9 cellular contexts compared by ENCODE assay signal in the genomic region with DNA sequence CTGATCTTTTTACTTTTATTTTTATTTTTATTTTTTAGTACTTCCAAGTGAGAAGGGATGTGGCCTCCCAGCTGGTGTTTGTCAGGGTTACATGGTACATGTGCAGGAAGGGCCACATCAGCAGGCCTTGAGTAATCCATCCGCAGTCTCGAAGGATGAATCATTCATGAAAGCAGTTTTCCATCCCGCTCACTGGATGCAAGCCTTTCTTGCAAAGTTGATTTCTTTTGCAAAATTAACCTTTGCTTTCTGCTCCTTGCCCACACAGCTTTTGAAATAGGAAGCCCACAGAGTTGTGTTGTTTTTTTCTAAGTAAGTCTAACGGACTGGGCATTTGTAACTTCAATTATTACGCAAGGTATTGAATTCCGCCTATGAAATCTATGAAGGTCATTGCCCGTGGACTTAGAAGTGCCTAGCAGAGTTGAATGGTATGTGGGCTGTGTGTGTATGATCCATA.
DNase-seq lines count a peak whose midpoint lies in the region; ATAC-seq and TF ChIP-seq lines count a peak whose summit lies in the region.
"Had no signal": no experiment of that assay in that cellular context is flagged by ENCODE, and none has a peak within 500 bp of the region (broad histone marks: within the 10 kb centered on the region; RNA-seq: fewer than 3 reads in every experiment).

No MANE protein-coding gene starts in this region.

- peaks cover 0 to 2% (median 0%) of the 10 kb centered on the region in 6 donors for H3K9me3 Mint-ChIP-seq in immature natural killer cell

- H3K9me3 ChIP-seq in HCT116 (ENCODE audit: control insufficient read depth in 1 of 2, insufficient read depth in 1 of 2, low read depth in 1 of 2, low read length in 2 of 2) (no peaks in the 10 kb centered on the region; a peak in 1 of 4 replicates), SJSA1 (replicated peaks) (peaks cover 5% of the 10 kb centered on the region; the same call in 1 of the 2 replicates), prostate gland (no peaks in the 10 kb centered on the region)

- H3K27ac ChIP-seq in HCT116 (ENCODE audit: low read depth, low read length) (peak overlapping the region; percentile 33; the same call in 1 of the 2 replicates), SJSA1 (peak overlapping the region; percentile 74), skin epidermis (peak overlapping the region in 11 of 21 experiments; percentile 14 to 78 (median 43)), prostate gland (no peak overlapping the region)

- no peaks in the 10 kb centered on the region for H3K36me3 ChIP-seq in HCT116 (ENCODE audit: control insufficient read depth in 1 of 2, insufficient read depth in 2 of 2, low read length in 2 of 2)
- peaks cover 15% of the 10 kb centered on the region for H3K36me3 ChIP-seq in SJSA1
- H3K36me3 ChIP-seq in prostate gland: no peaks in the 10 kb centered on the region

- H3K9me2 ChIP-seq in HCT116 (ENCODE audit: insufficient read depth): no peaks in the 10 kb centered on the region

- peaks cover 0 to 12% (median 7%) of the 10 kb centered on the region in 3 donors for H3K36me3 Mint-ChIP-seq in immature natural killer cell

- RAD21 ChIA-PET in HCT116 (lab: Charles Lee; ENCODE audit: low non-redundant PET in 1 of 2, low total read pairs in 2 of 2, uncharacterized antibody in 2 of 2, unreplicated experiment in 2 of 2): no interaction called here

- ATAC-seq in HCT116: peak; percentile 92
- ATAC-seq in HG03565 (IDR thresholded peaks at IDR 0.05; ENCODE audit: unreplicated experiment): no peak
- ATAC-seq in GM21367 (IDR thresholded peaks at IDR 0.05; ENCODE audit: unreplicated experiment): no peak
- ATAC-seq: activated CD4-positive, CD25-positive, alpha-beta regulatory T cell treated with anti-CD3 and anti-CD28 coated beads, Interleukin-2, amount 50 U/mL, for 24 hours had no signal

- peak overlapping the region; percentile 68 for H3K4me2 ChIP-seq in HCT116 (ENCODE audit: low read length)

- WGBS in prostate gland: 85% methylated on average over 7 of the region's 7 CpGs

- DNase-seq in HCT116 (ENCODE audit: low read depth, low spot score): peak; percentile 77
- peak; percentile 83 to 88 for DNase-seq in SJSA1 (ENCODE audit: low read depth in 1 of 2, low spot score in 2 of 2)
- peak; percentile 54 for DNase-seq in foreskin melanocyte
- DNase-seq in prostate gland (ENCODE audit: low spot score): no peak
- DNase-seq in immature natural killer cell: no peak

- no peaks in the 10 kb centered on the region for H3K79me2 ChIP-seq in HCT116 (ENCODE audit: insufficient read depth, low read length)

- H3K27me3 ChIP-seq in HCT116 (ENCODE audit: insufficient read depth, low read length) (no peaks in the 10 kb centered on the region), SJSA1 (replicated peaks) (no peaks in the 10 kb centered on the region), prostate gland (replicated peaks; ENCODE audit: insufficient read depth) (no peaks in the 10 kb centered on the region)

- intact Hi-C loops in HCT116 (cut with micrococcal nuclease): no loop called here
- intact Hi-C loops in prostate gland (cut with DNase I): no loop called here

- H3K27ac Mint-ChIP-seq in immature natural killer cell: no peak overlapping the region

- no peak for TF ChIP-seq POLR2A in HCT116 (IDR thresholded peaks at IDR 0.05; ENCODE audit: borderline replicate concordance, extremely low read depth, insufficient read depth, insufficient read length)
- TF ChIP-seq POLR2A in prostate gland (IDR thresholded peaks at IDR 0.05): no peak

- H3K4me1 Mint-ChIP-seq in immature natural killer cell: peaks cover 0 to 2% of the 10 kb centered on the region in 2 donors

- peak overlapping the region in 1 of 2 experiments; percentile 19; a peak in 1 of 4 replicates for H3K4me3 ChIP-seq in HCT116 (replicated peaks in 1 of 2; ENCODE audit: low read depth in 1 of 2, low read length in 2 of 2)
- no peak overlapping the region for H3K4me3 ChIP-seq in SJSA1
- no peak overlapping the region for H3K4me3 ChIP-seq in skin epidermis
- no peak overlapping the region for H3K4me3 ChIP-seq in prostate gland

- no peak overlapping the region for H3K4me3 Mint-ChIP-seq in immature natural killer cell

- no peak overlapping the region for H2AFZ ChIP-seq in HCT116 (ENCODE audit: low read depth, low read length, poor library complexity, severe bottlenecking)

- no peaks in the 10 kb centered on the region for H3K27me3 Mint-ChIP-seq in immature natural killer cell (ENCODE audit: low read depth in 3 of 3)

- TF ChIP-seq CTCF in HCT116 (IDR thresholded peaks at IDR 0.05 in 2 of 3, conservative IDR thresholded peaks at IDR 0.05 in 1 of 3; ENCODE audit: borderline replicate concordance in 1 of 3, insufficient read depth in 1 of 3, low read depth in 2 of 3, low read length in 2 of 3) (no peak), prostate gland (IDR thresholded peaks at IDR 0.05) (no peak)

- 0 out of 2 replicates have a peak, but pooled peaks have one; percentile 27 for TF ChIP-seq RAD21 in HCT116 (IDR thresholded peaks at IDR 0.05; ENCODE audit: low read depth)

- POLR2A ChIA-PET in HCT116 (lab: Charles Lee): no interaction called here

- no peaks in the 10 kb centered on the region for H4K20me1 ChIP-seq in HCT116 (ENCODE audit: insufficient read depth)

- BruUV-seq in HCT116 (replicated peaks; lab: Mats Ljungman, UMichigan): no TSS peak

- H3K9ac ChIP-seq in HCT116 (ENCODE audit: low read length): no peak overlapping the region

- H3K4me1 ChIP-seq in HCT116 (ENCODE audit: control insufficient read depth in 1 of 2, insufficient read depth in 2 of 2, low read length in 2 of 2): peaks cover 21 to 27% of the 10 kb centered on the region in 2 experiments
- peaks cover 57% of the 10 kb centered on the region for H3K4me1 ChIP-seq in SJSA1 (replicated peaks)
- no peaks in the 10 kb centered on the region for H3K4me1 ChIP-seq in prostate gland (replicated peaks)

- CTCF ChIA-PET in HCT116 (lab: Charles Lee): interaction anchor here (1.5 kb wide), 1 partner anchor 205 kb away, joined by 4 read pairs; no protein-coding TSS in a partner anchor

TF ChIP-seq in HCT116, 20 proteins besides CTCF, POLR2A, EP300 and RAD21 (continues in another document):
- TF ChIP-seq EZH2phosphoT487 (IDR thresholded peaks at IDR 0.05; ENCODE audit: borderline replicate concordance) (no peak), EZH2 (IDR thresholded peaks at IDR 0.05) (no peak), JUND (IDR thresholded peaks at IDR 0.05) (peak; percentile 87), ZNF274 (IDR thresholded peaks at IDR 0.05; ENCODE audit: low read depth, low read length) (no peak), CEBPB (IDR thresholded peaks at IDR 0.05; ENCODE audit: low read depth) (peak; percentile 93), SRF (IDR thresholded peaks at IDR 0.05; ENCODE audit: low read depth) (no peak), SIN3A (IDR thresholded peaks at IDR 0.05; ENCODE audit: low read depth) (no peak), SP1 (IDR thresholded peaks at IDR 0.05; ENCODE audit: low read depth) (peak; percentile 63), ELF1 (IDR thresholded peaks at IDR 0.05; ENCODE audit: borderline replicate concordance, low read depth) (peak; percentile 19; the same call in 1 of the 2 replicates), POLR2AphosphoS5 (IDR thresholded peaks at IDR 0.05; ENCODE audit: low read depth, low read length) (peak; percentile 34; the same call in 1 of the 2 replicates), TCF7L2 (IDR thresholded peaks at IDR 0.05; ENCODE audit: borderline replicate concordance, extremely low read depth, insufficient read depth, insufficient read length) (peak; percentile 68), ZFX (IDR thresholded peaks at IDR 0.05) (no peak), FOSL1 (IDR thresholded peaks at IDR 0.05; ENCODE audit: low read depth) (peak; percentile 89), EGR1 (IDR thresholded peaks at IDR 0.05; ENCODE audit: low read depth) (no peak)
- TF ChIP-seq, protein P1, sequence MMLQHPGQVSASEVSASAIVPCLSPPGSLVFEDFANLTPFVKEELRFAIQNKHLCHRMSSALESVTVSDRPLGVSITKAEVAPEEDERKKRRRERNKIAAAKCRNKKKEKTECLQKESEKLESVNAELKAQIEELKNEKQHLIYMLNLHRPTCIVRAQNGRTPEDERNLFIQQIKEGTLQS (IDR thresholded peaks at IDR 0.05): no peak
- TF ChIP-seq, protein P2, sequence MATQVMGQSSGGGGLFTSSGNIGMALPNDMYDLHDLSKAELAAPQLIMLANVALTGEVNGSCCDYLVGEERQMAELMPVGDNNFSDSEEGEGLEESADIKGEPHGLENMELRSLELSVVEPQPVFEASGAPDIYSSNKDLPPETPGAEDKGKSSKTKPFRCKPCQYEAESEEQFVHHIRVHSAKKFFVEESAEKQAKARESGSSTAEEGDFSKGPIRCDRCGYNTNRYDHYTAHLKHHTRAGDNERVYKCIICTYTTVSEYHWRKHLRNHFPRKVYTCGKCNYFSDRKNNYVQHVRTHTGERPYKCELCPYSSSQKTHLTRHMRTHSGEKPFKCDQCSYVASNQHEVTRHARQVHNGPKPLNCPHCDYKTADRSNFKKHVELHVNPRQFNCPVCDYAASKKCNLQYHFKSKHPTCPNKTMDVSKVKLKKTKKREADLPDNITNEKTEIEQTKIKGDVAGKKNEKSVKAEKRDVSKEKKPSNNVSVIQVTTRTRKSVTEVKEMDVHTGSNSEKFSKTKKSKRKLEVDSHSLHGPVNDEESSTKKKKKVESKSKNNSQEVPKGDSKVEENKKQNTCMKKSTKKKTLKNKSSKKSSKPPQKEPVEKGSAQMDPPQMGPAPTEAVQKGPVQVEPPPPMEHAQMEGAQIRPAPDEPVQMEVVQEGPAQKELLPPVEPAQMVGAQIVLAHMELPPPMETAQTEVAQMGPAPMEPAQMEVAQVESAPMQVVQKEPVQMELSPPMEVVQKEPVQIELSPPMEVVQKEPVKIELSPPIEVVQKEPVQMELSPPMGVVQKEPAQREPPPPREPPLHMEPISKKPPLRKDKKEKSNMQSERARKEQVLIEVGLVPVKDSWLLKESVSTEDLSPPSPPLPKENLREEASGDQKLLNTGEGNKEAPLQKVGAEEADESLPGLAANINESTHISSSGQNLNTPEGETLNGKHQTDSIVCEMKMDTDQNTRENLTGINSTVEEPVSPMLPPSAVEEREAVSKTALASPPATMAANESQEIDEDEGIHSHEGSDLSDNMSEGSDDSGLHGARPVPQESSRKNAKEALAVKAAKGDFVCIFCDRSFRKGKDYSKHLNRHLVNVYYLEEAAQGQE (IDR thresholded peaks at IDR 0.05; ENCODE audit: low read depth): no peak
- TF ChIP-seq, protein P3, sequence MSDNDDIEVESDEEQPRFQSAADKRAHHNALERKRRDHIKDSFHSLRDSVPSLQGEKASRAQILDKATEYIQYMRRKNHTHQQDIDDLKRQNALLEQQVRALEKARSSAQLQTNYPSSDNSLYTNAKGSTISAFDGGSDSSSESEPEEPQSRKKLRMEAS (IDR thresholded peaks at IDR 0.05): peak; percentile 78

Comparison
In these comparisons a context has a peak if more than half of its experiments do, and no peak if none do; other contexts are left out.
1. DNase-seq: peak in HCT116 (single experiment), SJSA1 (2 of 2) and foreskin melanocyte (single experiment); none in prostate gland (single experiment) and immature natural killer cell (0 of 3).
2. H3K27ac ChIP-seq: peak in HCT116 (single experiment), SJSA1 (single experiment) and skin epidermis (11 of 21); none in prostate gland (0 of 2).